In the genomic region with DNA sequence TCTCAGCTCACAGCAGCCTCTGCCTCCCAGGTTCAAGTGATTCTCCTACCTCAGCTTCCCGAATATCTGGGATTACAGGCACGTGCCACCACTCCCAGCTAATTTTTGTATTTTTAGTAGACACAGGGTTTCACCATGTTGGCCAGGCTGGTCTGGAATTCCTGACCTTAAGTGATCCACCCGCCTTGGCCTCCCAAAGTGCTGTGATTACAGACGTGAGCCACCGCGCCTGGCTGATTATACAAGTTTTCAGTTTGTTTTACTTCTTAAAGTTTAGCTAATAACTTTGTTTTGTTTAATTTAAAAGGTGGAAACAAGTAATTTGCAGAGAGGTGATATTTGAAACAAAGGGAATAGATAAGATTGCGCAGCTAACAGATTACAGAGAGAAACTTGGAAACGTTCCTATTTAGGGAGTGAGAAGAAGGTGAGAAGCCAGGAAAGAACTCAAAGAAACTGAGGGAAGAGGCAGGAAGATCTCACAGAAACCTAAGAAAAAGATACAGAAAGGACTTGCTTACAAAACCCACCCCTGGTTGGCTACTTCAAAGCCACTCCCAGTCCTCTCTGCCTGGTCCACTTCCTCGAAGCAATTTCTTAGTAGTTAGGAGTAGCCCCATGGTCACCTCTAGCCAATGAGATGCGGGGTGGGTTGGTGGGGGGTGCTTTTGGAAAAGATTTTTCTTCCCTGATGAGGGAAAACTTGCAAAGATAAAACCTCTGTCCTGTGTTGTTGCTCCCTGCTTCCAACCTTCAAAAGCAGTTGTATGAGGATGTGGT, we compare ENCODE assay signal across 23 cellular contexts.
"Had no signal": no experiment of that assay in that cellular context is flagged by ENCODE, and none has a peak within 500 bp of the region (broad histone marks: within the 10 kb centered on the region; RNA-seq: fewer than 3 reads in every experiment).

No MANE protein-coding gene starts in this region.

- H3K4me1 Mint-ChIP-seq: central memory CD8-positive, alpha-beta T cell had no signal

- H3K27ac ChIP-seq: esophagus squamous epithelium, ovary, testis had no signal

- H3K4me3 ChIP-seq: esophagus squamous epithelium, ovary, smooth muscle cell, testis had no signal

- H3K9me3 ChIP-seq: esophagus squamous epithelium, ovary, SK-N-SH, testis had no signal

- H3K27me3 Mint-ChIP-seq: dendritic cell treated with granulocyte-macrophage colony-stimulating factor and Interleukin-4, amounts not matched to agents 40 ng/mL and 50 ng/mL, for 4 days; memory B cell had no signal

- H3K27ac Mint-ChIP-seq: activated naive CD4-positive, alpha-beta T cell treated with anti-CD3 and anti-CD28 coated beads, Interleukin-2, amount 10 ng/mL, durations not matched to agents 7 days and 5 days; activated naive CD8-positive, alpha-beta T cell treated with anti-CD3 and anti-CD28 coated beads, Interleukin-2, amount 50 U/mL, for 24 hours; dendritic cell treated with granulocyte-macrophage colony-stimulating factor and Interleukin-4, amounts not matched to agents 40 ng/mL and 50 ng/mL, for 4 days; memory B cell; naive thymus-derived CD4-positive, alpha-beta T cell; stimulated activated effector memory CD8-positive, alpha-beta T cell treated with anti-CD3 and anti-CD28 coated beads, Interleukin-12 subunit alpha, Interleukin-12 subunit beta, amount 100 ng/mL, for 72 hours had no signal

- H3K4me1 ChIP-seq: testis had no signal

- H3K4me3 Mint-ChIP-seq: activated naive CD4-positive, alpha-beta T cell treated with anti-CD3 and anti-CD28 coated beads, Interleukin-2, amount 10 ng/mL, durations not matched to agents 7 days and 5 days; activated naive CD8-positive, alpha-beta T cell treated with anti-CD3 and anti-CD28 coated beads, Interleukin-2, amount 50 U/mL, for 24 hours; central memory CD8-positive, alpha-beta T cell; dendritic cell treated with granulocyte-macrophage colony-stimulating factor and Interleukin-4, amounts not matched to agents 40 ng/mL and 50 ng/mL, for 4 days; memory B cell; naive thymus-derived CD4-positive, alpha-beta T cell; stimulated activated effector memory CD8-positive, alpha-beta T cell treated with anti-CD3 and anti-CD28 coated beads, Interleukin-12 subunit alpha, Interleukin-12 subunit beta, amount 100 ng/mL, for 72 hours had no signal

- ATAC-seq: activated naive CD8-positive, alpha-beta T cell treated with anti-CD3 and anti-CD28 coated beads, Interleukin-2, amount 50 U/mL, for 24 hours; naive thymus-derived CD4-positive, alpha-beta T cell; sciatic nerve; stimulated activated effector memory CD8-positive, alpha-beta T cell treated with anti-CD3 and anti-CD28 coated beads, Interleukin-12 subunit alpha, Interleukin-12 subunit beta, amount 100 ng/mL, for 72 hours had no signal

- H3K36me3 ChIP-seq: esophagus squamous epithelium, ovary had no signal

- H3K36me3 Mint-ChIP-seq: activated naive CD4-positive, alpha-beta T cell treated with anti-CD3 and anti-CD28 coated beads, Interleukin-2, amount 10 ng/mL, durations not matched to agents 7 days and 5 days; memory B cell; naive thymus-derived CD4-positive, alpha-beta T cell; stimulated activated effector memory CD8-positive, alpha-beta T cell treated with anti-CD3 and anti-CD28 coated beads, Interleukin-12 subunit alpha, Interleukin-12 subunit beta, amount 100 ng/mL, for 72 hours had no signal

- H3K9ac ChIP-seq: SK-N-SH had no signal

- H3K9me3 Mint-ChIP-seq: activated naive CD4-positive, alpha-beta T cell treated with anti-CD3 and anti-CD28 coated beads, Interleukin-2, amount 10 ng/mL, durations not matched to agents 7 days and 5 days; activated naive CD8-positive, alpha-beta T cell treated with anti-CD3 and anti-CD28 coated beads, Interleukin-2, amount 50 U/mL, for 24 hours; central memory CD8-positive, alpha-beta T cell; dendritic cell treated with granulocyte-macrophage colony-stimulating factor and Interleukin-4, amounts not matched to agents 40 ng/mL and 50 ng/mL, for 4 days; memory B cell; naive thymus-derived CD4-positive, alpha-beta T cell; stimulated activated effector memory CD8-positive, alpha-beta T cell treated with anti-CD3 and anti-CD28 coated beads, Interleukin-12 subunit alpha, Interleukin-12 subunit beta, amount 100 ng/mL, for 72 hours had no signal

- H3K27me3 ChIP-seq: esophagus squamous epithelium, ovary, testis had no signal

- DNase-seq: activated CD8-positive, alpha-beta memory T cell treated with anti-CD3 and anti-CD28 coated beads for 24 hours; activated CD8-positive, alpha-beta memory T cell treated with anti-CD3 and anti-CD28 coated beads, Interleukin-2, amount 50 U/mL, for 48 hours; activated effector memory CD4-positive, alpha-beta T cell treated with Interleukin-2 at 50 U/mL for 16 hours; activated naive CD4-positive, alpha-beta T cell treated with anti-CD3 and anti-CD28 coated beads, Interleukin-2, amount 10 ng/mL, durations not matched to agents 7 days and 5 days; activated naive CD8-positive, alpha-beta T cell treated with anti-CD3 and anti-CD28 coated beads, Interleukin-2, amount 50 U/mL, for 24 hours; activated T-cell treated with anti-CD3 and anti-CD28 coated beads, Interleukin-2, amount 50 U/mL, for 48 hours; anterior cingulate cortex; effector CD8-positive, alpha-beta T cell; esophagus squamous epithelium; left cardiac atrium; naive thymus-derived CD4-positive, alpha-beta T cell; ovary; stimulated activated CD4-positive, alpha-beta T cell treated with anti-CD3 and anti-CD28 coated beads, Interleukin-4, amount 100 ng/mL, for 1 hour; T1000; testis had no signal

- FAIRE-seq: urothelium cell line had no signal

- H3K4me2 ChIP-seq: SK-N-SH, smooth muscle cell had no signal
